1 cellular context compared by ENCODE assay signal in the genomic region with DNA sequence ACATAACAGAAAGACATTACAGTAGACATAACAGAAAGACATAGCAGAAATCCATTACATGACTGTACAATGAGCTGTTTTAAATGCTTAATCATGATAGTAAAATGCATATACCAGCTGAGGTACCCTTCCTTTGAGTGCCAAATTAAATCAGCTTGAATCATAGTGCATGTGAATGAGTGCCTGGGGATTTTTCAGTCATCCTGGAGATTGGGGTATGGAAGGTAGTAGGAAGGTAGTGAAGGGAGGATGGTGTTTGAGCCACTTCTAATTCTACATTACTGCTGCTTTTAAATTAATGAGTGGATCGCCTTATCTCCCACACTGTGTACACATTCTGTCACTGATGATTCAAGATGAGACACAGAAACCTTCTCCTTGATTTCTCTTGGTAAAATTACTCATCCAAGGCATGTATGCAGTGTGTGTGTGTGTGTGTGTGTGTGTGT.
TF ChIP-seq lines count a peak whose summit lies in the region.

No MANE protein-coding gene starts in this region.

TF ChIP-seq in GM23338, 12 proteins besides CTCF, POLR2A, EP300 and RAD21 (continued from another document):
- TF ChIP-seq, protein P1, sequence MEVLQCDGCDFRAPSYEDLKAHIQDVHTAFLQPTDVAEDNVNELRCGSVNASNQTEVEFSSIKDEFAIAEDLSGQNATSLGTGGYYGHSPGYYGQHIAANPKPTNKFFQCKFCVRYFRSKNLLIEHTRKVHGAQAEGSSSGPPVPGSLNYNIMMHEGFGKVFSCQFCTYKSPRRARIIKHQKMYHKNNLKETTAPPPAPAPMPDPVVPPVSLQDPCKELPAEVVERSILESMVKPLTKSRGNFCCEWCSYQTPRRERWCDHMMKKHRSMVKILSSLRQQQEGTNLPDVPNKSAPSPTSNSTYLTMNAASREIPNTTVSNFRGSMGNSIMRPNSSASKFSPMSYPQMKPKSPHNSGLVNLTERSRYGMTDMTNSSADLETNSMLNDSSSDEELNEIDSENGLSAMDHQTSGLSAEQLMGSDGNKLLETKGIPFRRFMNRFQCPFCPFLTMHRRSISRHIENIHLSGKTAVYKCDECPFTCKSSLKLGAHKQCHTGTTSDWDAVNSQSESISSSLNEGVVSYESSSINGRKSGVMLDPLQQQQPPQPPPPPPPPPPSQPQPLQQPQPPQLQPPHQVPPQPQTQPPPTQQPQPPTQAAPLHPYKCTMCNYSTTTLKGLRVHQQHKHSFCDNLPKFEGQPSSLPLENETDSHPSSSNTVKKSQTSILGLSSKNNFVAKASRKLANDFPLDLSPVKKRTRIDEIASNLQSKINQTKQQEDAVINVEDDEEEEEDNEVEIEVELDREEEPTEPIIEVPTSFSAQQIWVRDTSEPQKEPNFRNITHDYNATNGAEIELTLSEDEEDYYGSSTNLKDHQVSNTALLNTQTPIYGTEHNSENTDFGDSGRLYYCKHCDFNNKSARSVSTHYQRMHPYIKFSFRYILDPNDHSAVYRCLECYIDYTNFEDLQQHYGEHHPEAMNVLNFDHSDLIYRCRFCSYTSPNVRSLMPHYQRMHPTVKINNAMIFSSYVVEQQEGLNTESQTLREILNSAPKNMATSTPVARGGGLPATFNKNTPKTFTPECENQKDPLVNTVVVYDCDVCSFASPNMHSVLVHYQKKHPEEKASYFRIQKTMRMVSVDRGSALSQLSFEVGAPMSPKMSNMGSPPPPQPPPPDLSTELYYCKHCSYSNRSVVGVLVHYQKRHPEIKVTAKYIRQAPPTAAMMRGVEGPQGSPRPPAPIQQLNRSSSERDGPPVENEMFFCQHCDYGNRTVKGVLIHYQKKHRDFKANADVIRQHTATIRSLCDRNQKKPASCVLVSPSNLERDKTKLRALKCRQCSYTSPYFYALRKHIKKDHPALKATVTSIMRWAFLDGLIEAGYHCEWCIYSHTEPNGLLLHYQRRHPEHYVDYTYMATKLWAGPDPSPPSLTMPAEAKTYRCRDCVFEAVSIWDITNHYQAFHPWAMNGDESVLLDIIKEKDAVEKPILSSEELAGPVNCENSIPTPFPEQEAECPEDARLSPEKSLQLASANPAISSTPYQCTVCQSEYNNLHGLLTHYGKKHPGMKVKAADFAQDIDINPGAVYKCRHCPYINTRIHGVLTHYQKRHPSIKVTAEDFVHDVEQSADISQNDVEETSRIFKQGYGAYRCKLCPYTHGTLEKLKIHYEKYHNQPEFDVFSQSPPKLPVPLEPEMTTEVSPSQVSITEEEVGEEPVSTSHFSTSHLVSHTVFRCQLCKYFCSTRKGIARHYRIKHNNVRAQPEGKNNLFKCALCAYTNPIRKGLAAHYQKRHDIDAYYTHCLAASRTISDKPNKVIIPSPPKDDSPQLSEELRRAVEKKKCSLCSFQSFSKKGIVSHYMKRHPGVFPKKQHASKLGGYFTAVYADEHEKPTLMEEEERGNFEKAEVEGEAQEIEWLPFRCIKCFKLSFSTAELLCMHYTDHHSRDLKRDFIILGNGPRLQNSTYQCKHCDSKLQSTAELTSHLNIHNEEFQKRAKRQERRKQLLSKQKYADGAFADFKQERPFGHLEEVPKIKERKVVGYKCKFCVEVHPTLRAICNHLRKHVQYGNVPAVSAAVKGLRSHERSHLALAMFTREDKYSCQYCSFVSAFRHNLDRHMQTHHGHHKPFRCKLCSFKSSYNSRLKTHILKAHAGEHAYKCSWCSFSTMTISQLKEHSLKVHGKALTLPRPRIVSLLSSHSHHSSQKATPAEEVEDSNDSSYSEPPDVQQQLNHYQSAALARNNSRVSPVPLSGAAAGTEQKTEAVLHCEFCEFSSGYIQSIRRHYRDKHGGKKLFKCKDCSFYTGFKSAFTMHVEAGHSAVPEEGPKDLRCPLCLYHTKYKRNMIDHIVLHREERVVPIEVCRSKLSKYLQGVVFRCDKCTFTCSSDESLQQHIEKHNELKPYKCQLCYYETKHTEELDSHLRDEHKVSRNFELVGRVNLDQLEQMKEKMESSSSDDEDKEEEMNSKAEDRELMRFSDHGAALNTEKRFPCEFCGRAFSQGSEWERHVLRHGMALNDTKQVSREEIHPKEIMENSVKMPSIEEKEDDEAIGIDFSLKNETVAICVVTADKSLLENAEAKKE (CRISPR knock-in tag; IDR thresholded peaks at IDR 0.05) = no peak
- TF ChIP-seq STAT1 (IDR thresholded peaks at IDR 0.05; ENCODE audit: unreplicated experiment) (no peak), POLR2AphosphoS5 (IDR thresholded peaks at IDR 0.05; ENCODE audit: low read depth) (no peak), ZNF114 (CRISPR knock-in tag; IDR thresholded peaks at IDR 0.05) (no peak), NANOG (IDR thresholded peaks at IDR 0.05; ENCODE audit: borderline replicate concordance) (no peak), EZH2phosphoT487 (IDR thresholded peaks at IDR 0.05; ENCODE audit: unreplicated experiment) (no peak), ZNF331 (CRISPR knock-in tag; IDR thresholded peaks at IDR 0.05; ENCODE audit: low read depth) (no peak), EZH2 (IDR thresholded peaks at IDR 0.05; ENCODE audit: low read depth, unreplicated experiment) (no peak), CREB1 (CRISPR knock-in tag; IDR thresholded peaks at IDR 0.05; ENCODE audit: low read depth) (no peak)
- TF ChIP-seq, protein P2, sequence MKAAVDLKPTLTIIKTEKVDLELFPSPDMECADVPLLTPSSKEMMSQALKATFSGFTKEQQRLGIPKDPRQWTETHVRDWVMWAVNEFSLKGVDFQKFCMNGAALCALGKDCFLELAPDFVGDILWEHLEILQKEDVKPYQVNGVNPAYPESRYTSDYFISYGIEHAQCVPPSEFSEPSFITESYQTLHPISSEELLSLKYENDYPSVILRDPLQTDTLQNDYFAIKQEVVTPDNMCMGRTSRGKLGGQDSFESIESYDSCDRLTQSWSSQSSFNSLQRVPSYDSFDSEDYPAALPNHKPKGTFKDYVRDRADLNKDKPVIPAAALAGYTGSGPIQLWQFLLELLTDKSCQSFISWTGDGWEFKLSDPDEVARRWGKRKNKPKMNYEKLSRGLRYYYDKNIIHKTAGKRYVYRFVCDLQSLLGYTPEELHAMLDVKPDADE (IDR thresholded peaks at IDR 0.05) = no peak
TF ChIP-seq in GM23338: peak in this region for 0.
